Comparison of ENCODE assay signal across 1 cellular context in genomic region chr4:165343353-165344191, GRCh38.
A peak's percentile ranks its signal among the peaks of the same experiment; 100 is the strongest.
TF ChIP-seq lines count a peak whose summit lies in the region.

No MANE protein-coding gene starts in this region.

TF ChIP-seq in HepG2, 621 proteins besides CTCF, POLR2A, EP300 and RAD21 (continued from another document and continues in another):
- TF ChIP-seq, protein P1, sequence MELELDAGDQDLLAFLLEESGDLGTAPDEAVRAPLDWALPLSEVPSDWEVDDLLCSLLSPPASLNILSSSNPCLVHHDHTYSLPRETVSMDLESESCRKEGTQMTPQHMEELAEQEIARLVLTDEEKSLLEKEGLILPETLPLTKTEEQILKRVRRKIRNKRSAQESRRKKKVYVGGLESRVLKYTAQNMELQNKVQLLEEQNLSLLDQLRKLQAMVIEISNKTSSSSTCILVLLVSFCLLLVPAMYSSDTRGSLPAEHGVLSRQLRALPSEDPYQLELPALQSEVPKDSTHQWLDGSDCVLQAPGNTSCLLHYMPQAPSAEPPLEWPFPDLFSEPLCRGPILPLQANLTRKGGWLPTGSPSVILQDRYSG (CRISPR knock-in tag; IDR thresholded peaks at IDR 0.05) = no peak
- no peak for TF ChIP-seq JARID2 (CRISPR knock-in tag; IDR thresholded peaks at IDR 0.05; ENCODE audit: insufficient replicate concordance)
- no peak for TF ChIP-seq SP1 (IDR thresholded peaks at IDR 0.05)
- TF ChIP-seq SP1 (CRISPR knock-in tag; IDR thresholded peaks at IDR 0.05) = no peak
- peak; percentile 97 for TF ChIP-seq NCOA5 (CRISPR knock-in tag; IDR thresholded peaks at IDR 0.05)
- TF ChIP-seq RFXANK (CRISPR knock-in tag; IDR thresholded peaks at IDR 0.05) = no peak
- no peak for TF ChIP-seq HDAC2 (CRISPR knock-in tag; IDR thresholded peaks at IDR 0.05)
- TF ChIP-seq, protein P2, sequence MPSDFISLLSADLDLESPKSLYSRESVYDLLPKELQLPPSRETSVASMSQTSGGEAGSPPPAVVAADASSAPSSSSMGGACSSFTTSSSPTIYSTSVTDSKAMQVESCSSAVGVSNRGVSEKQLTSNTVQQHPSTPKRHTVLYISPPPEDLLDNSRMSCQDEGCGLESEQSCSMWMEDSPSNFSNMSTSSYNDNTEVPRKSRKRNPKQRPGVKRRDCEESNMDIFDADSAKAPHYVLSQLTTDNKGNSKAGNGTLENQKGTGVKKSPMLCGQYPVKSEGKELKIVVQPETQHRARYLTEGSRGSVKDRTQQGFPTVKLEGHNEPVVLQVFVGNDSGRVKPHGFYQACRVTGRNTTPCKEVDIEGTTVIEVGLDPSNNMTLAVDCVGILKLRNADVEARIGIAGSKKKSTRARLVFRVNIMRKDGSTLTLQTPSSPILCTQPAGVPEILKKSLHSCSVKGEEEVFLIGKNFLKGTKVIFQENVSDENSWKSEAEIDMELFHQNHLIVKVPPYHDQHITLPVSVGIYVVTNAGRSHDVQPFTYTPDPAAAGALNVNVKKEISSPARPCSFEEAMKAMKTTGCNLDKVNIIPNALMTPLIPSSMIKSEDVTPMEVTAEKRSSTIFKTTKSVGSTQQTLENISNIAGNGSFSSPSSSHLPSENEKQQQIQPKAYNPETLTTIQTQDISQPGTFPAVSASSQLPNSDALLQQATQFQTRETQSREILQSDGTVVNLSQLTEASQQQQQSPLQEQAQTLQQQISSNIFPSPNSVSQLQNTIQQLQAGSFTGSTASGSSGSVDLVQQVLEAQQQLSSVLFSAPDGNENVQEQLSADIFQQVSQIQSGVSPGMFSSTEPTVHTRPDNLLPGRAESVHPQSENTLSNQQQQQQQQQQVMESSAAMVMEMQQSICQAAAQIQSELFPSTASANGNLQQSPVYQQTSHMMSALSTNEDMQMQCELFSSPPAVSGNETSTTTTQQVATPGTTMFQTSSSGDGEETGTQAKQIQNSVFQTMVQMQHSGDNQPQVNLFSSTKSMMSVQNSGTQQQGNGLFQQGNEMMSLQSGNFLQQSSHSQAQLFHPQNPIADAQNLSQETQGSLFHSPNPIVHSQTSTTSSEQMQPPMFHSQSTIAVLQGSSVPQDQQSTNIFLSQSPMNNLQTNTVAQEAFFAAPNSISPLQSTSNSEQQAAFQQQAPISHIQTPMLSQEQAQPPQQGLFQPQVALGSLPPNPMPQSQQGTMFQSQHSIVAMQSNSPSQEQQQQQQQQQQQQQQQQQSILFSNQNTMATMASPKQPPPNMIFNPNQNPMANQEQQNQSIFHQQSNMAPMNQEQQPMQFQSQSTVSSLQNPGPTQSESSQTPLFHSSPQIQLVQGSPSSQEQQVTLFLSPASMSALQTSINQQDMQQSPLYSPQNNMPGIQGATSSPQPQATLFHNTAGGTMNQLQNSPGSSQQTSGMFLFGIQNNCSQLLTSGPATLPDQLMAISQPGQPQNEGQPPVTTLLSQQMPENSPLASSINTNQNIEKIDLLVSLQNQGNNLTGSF (CRISPR knock-in tag; IDR thresholded peaks at IDR 0.05) = no peak
- no peak for TF ChIP-seq ZNF24 (IDR thresholded peaks at IDR 0.05)
- TF ChIP-seq KDM6A (CRISPR knock-in tag; IDR thresholded peaks at IDR 0.05; ENCODE audit: low read depth) = no peak
- TF ChIP-seq YY1 (IDR thresholded peaks at IDR 0.05; ENCODE audit: insufficient read depth, insufficient replicate concordance, low read depth, low read length) = no peak
- no peak for TF ChIP-seq ZBTB42 (CRISPR knock-in tag; IDR thresholded peaks at IDR 0.05)
- TF ChIP-seq PHF8 (CRISPR knock-in tag; IDR thresholded peaks at IDR 0.05) = no peak
- TF ChIP-seq ZIK1 (CRISPR knock-in tag; IDR thresholded peaks at IDR 0.05; ENCODE audit: borderline replicate concordance, low read depth) = no peak
- TF ChIP-seq PREB (CRISPR knock-in tag; IDR thresholded peaks at IDR 0.05) = no peak
- TF ChIP-seq ZNF777 (CRISPR knock-in tag; IDR thresholded peaks at IDR 0.05) = no peak
- no peak for TF ChIP-seq ZNF143 (CRISPR knock-in tag; IDR thresholded peaks at IDR 0.05)
- TF ChIP-seq ZNF747 (CRISPR knock-in tag; IDR thresholded peaks at IDR 0.05; ENCODE audit: borderline replicate concordance) = no peak
- TF ChIP-seq FOXP1 (IDR thresholded peaks at IDR 0.05) = no peak
- no peak for TF ChIP-seq FOXP1 (CRISPR knock-in tag; IDR thresholded peaks at IDR 0.05)
- no peak for TF ChIP-seq NFKBIZ (CRISPR knock-in tag; IDR thresholded peaks at IDR 0.05)
- no peak for TF ChIP-seq MTERF4 (CRISPR knock-in tag; IDR thresholded peaks at IDR 0.05)
- TF ChIP-seq, protein P3, sequence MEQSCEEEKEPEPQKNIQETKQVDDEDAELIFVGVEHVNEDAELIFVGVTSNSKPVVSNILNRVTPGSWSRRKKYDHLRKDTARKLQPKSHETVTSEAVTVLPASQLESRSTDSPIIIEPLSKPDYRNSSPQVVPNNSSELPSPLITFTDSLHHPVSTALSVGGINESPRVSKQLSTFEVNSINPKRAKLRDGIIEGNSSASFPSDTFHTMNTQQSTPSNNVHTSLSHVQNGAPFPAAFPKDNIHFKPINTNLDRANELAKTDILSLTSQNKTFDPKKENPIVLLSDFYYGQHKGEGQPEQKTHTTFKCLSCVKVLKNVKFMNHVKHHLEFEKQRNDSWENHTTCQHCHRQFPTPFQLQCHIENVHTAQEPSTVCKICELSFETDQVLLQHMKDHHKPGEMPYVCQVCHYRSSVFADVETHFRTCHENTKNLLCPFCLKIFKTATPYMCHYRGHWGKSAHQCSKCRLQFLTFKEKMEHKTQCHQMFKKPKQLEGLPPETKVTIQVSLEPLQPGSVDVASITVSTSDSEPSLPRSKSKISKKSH (CRISPR knock-in tag; IDR thresholded peaks at IDR 0.05; ENCODE audit: borderline replicate concordance) = no peak
- no peak for TF ChIP-seq HOMEZ (CRISPR knock-in tag; IDR thresholded peaks at IDR 0.05; ENCODE audit: low read depth)
- no peak for TF ChIP-seq POGK (CRISPR knock-in tag; conservative IDR thresholded peaks at IDR 0.05)
- TF ChIP-seq ARNT2 (CRISPR knock-in tag; IDR thresholded peaks at IDR 0.05; ENCODE audit: low read depth) = 0 out of 2 replicates have a peak, but pooled peaks have one; percentile 25
- peak; percentile 61; the same call in 1 of the 2 replicates for TF ChIP-seq REPIN1 (CRISPR knock-in tag; IDR thresholded peaks at IDR 0.05; ENCODE audit: borderline replicate concordance, low read depth)
- TF ChIP-seq TFAP4 (IDR thresholded peaks at IDR 0.05; ENCODE audit: borderline replicate concordance, low read depth) = no peak
- TF ChIP-seq ZNF160 (CRISPR knock-in tag; IDR thresholded peaks at IDR 0.05) = no peak
- no peak for TF ChIP-seq ZNF101 (CRISPR knock-in tag; IDR thresholded peaks at IDR 0.05; ENCODE audit: borderline replicate concordance, low read depth)
- no peak for TF ChIP-seq CSRNP2 (CRISPR knock-in tag; conservative IDR thresholded peaks at IDR 0.05; ENCODE audit: low read depth)
- TF ChIP-seq SCMH1 (CRISPR knock-in tag; IDR thresholded peaks at IDR 0.05; ENCODE audit: borderline replicate concordance) = no peak
- TF ChIP-seq ZNF512 (CRISPR knock-in tag; IDR thresholded peaks at IDR 0.05) = no peak
- TF ChIP-seq KLF11 (CRISPR knock-in tag; IDR thresholded peaks at IDR 0.05) = no peak
- TF ChIP-seq REXO4 (CRISPR knock-in tag; IDR thresholded peaks at IDR 0.05; ENCODE audit: borderline replicate concordance) = no peak
- TF ChIP-seq HNF1B (CRISPR knock-in tag; IDR thresholded peaks at IDR 0.05) = 0 out of 2 replicates have a peak, but pooled peaks have one; percentile 38
